In genomic region chr19:24086974-24087595, GRCh38 we compare ENCODE assay signal across 1 cellular context.
TF ChIP-seq lines count a peak whose summit lies in the region.

ZNF254 (plus strand) TSS chr19:24087187; CDS start chr19:24087308, 121 bp downstream.

TF ChIP-seq in GM12878, 131 proteins besides CTCF, POLR2A, EP300 and RAD21 (continued from another document):
- TF ChIP-seq PKNOX1 (IDR thresholded peaks at IDR 0.05) = peak; percentile 97
- peak; percentile 41; the same call in 1 of the 2 replicates for TF ChIP-seq BACH1 (IDR thresholded peaks at IDR 0.05; ENCODE audit: borderline replicate concordance)
- no peak for TF ChIP-seq RELB (IDR thresholded peaks at IDR 0.05; ENCODE audit: low read depth)
- TF ChIP-seq CBFB (IDR thresholded peaks at IDR 0.05; ENCODE audit: low read depth) = peak; percentile 54; the same call in 1 of the 2 replicates
- 0 out of 2 replicates have a peak, but pooled peaks have one; percentile 27 for TF ChIP-seq NBN (IDR thresholded peaks at IDR 0.05)
- TF ChIP-seq RB1 (IDR thresholded peaks at IDR 0.05; ENCODE audit: borderline replicate concordance) = 0 out of 2 replicates have a peak, but pooled peaks have one; percentile 51
- TF ChIP-seq CREB1 (IDR thresholded peaks at IDR 0.05; ENCODE audit: low read depth) = peak; percentile 55; the same call in 1 of the 2 replicates
- TF ChIP-seq CREM (IDR thresholded peaks at IDR 0.05; ENCODE audit: low read depth) = peak; percentile 35; the same call in 1 of the 2 replicates
- peak; percentile 69 for TF ChIP-seq POLR2AphosphoS2 (IDR thresholded peaks at IDR 0.05; ENCODE audit: low read depth, low read length)
- TF ChIP-seq HDGF (IDR thresholded peaks at IDR 0.05) = 0 out of 2 replicates have a peak, but pooled peaks have one; percentile 29
- TF ChIP-seq ZBTB11 (CRISPR knock-in tag; IDR thresholded peaks at IDR 0.05) = no peak
- TF ChIP-seq IKZF1 (conservative IDR thresholded peaks at IDR 0.05) = peak; percentile 35; the same call in 1 of the 2 replicates
- 0 out of 2 replicates have a peak, but pooled peaks have one; percentile 22 for TF ChIP-seq CHD2 (IDR thresholded peaks at IDR 0.05; ENCODE audit: borderline replicate concordance, low read depth, low read length)
- peak in 1 of 2 experiments; percentile 68; a peak in 1 of 4 replicates for TF ChIP-seq SRF (IDR thresholded peaks at IDR 0.05; ENCODE audit: low read depth in 2 of 2, low read length in 2 of 2)
- TF ChIP-seq TCF12 (IDR thresholded peaks at IDR 0.05; ENCODE audit: low read depth, low read length) = 0 out of 2 replicates have a peak, but pooled peaks have one; percentile 28
- TF ChIP-seq POU2F2 (IDR thresholded peaks at IDR 0.05; ENCODE audit: borderline replicate concordance, low read depth, low read length) = peak; percentile 52; the same call in 1 of the 3 replicates
- no peak for TF ChIP-seq ZNF24 (IDR thresholded peaks at IDR 0.05)
- TF ChIP-seq KDM1A (IDR thresholded peaks at IDR 0.05; ENCODE audit: borderline replicate concordance) = no peak
- TF ChIP-seq PAX5 (IDR thresholded peaks at IDR 0.05; ENCODE audit: borderline replicate concordance, low read depth, low read length) = peak; percentile 27; the same call in 1 of the 2 replicates
- peak; percentile 84 for TF ChIP-seq TAF1 (IDR thresholded peaks at IDR 0.05; ENCODE audit: borderline replicate concordance, low read depth, low read length)
- 0 out of 2 replicates have a peak, but pooled peaks have one; percentile 35 for TF ChIP-seq GATAD2B (conservative IDR thresholded peaks at IDR 0.05; ENCODE audit: low read depth)
- TF ChIP-seq ZNF687 (IDR thresholded peaks at IDR 0.05) = 0 out of 2 replicates have a peak, but pooled peaks have one; percentile 31
- no peak for TF ChIP-seq RBBP5 (conservative IDR thresholded peaks at IDR 0.05)
- TF ChIP-seq NKRF (conservative IDR thresholded peaks at IDR 0.05) = peak; percentile 79
- 0 out of 2 replicates have a peak, but pooled peaks have one; percentile 35 for TF ChIP-seq SIN3A (IDR thresholded peaks at IDR 0.05; ENCODE audit: low read depth, low read length)
- no peak for TF ChIP-seq SMARCA5 (IDR thresholded peaks at IDR 0.05)
- peak; percentile 93 for TF ChIP-seq SMAD5 (IDR thresholded peaks at IDR 0.05; ENCODE audit: low read depth)
- no peak for TF ChIP-seq TBL1XR1 (IDR thresholded peaks at IDR 0.05; ENCODE audit: low read depth, low read length)
- TF ChIP-seq PML (IDR thresholded peaks at IDR 0.05; ENCODE audit: low read length) = peak; percentile 93; the same call in 1 of the 2 replicates
- peak; percentile 10 for TF ChIP-seq FOS (IDR thresholded peaks at IDR 0.05; ENCODE audit: borderline replicate concordance, extremely low read depth, insufficient read length)
